10 cellular contexts compared by ENCODE assay signal in genomic region chr20:48025061-48025515, GRCh38.
DNase-seq lines count a peak whose midpoint lies in the region; ATAC-seq and TF ChIP-seq lines count a peak whose summit lies in the region.
"Had no signal": no experiment of that assay in that cellular context is flagged by ENCODE, and none has a peak within 500 bp of the region (broad histone marks: within the 10 kb centered on the region; RNA-seq: fewer than 3 reads in every experiment).

No MANE protein-coding gene starts in this region.

- no CpG with 5 or more reads among the region's 13 CpGs for WGBS in mesendoderm (ENCODE audit: extremely low coverage, insufficient coverage, low lambda C conversion rate)

- H2BK5ac ChIP-seq in mesendoderm (ENCODE audit: low read length) = no peak overlapping the region

- no peaks in the 10 kb centered on the region for H3K79me1 ChIP-seq in mesendoderm (ENCODE audit: low read length)

- no peak overlapping the region for H4K5ac ChIP-seq in mesendoderm (ENCODE audit: low read length)

- H3K27me3 ChIP-seq in MM.1S (replicated peaks; ENCODE audit: insufficient read depth, low read length) (no peaks in the 10 kb centered on the region), mesendoderm (ENCODE audit: insufficient read depth, low read length, poor library complexity) (no peaks in the 10 kb centered on the region)

- no peaks in the 10 kb centered on the region for H3K9me3 ChIP-seq in MM.1S (replicated peaks; ENCODE audit: insufficient read depth, low read length)

- no peaks in the 10 kb centered on the region for H3K9me2 ChIP-seq in MM.1S (replicated peaks; ENCODE audit: insufficient read depth, low read length)

- H2BK15ac ChIP-seq in mesendoderm (replicated peaks; ENCODE audit: low read depth) = no peak overlapping the region

- CTCF ChIA-PET in MCF 10A (lab: Yijun Ruan, JAX) = interaction anchor here (0.6 to 1.8 kb wide), 5 partner anchors 8 to 593 kb away, joined by 3 to 8 read pairs (median 4); no protein-coding TSS in a partner anchor

- no TSS peak for BruUV-seq in MCF 10A (replicated peaks; lab: Mats Ljungman, UMichigan)

- H3K4me3 ChIP-seq in AG09309 (ENCODE audit: control insufficient read depth, low read depth, low read length) = peak overlapping the region; percentile 39
- peak overlapping the region; percentile 52 for H3K4me3 ChIP-seq in MM.1S (ENCODE audit: low read length)
- H3K4me3 ChIP-seq in mesendoderm (ENCODE audit: low read length) = no peak overlapping the region

- H3K4me1 ChIP-seq in MM.1S (ENCODE audit: low read length) (peaks cover 15% of the 10 kb centered on the region), mesendoderm (ENCODE audit: control insufficient read depth, low read depth, low read length) (peaks cover 8% of the 10 kb centered on the region)

- no peak overlapping the region for H3K23ac ChIP-seq in mesendoderm (ENCODE audit: low read length)

- no peaks in the 10 kb centered on the region for H3K27me3 Mint-ChIP-seq in MCF 10A (ENCODE audit: insufficient read depth, unreplicated experiment)

- no peak overlapping the region for H4K8ac ChIP-seq in mesendoderm (ENCODE audit: low read depth, low read length)

- H2AFZ ChIP-seq in MM.1S (ENCODE audit: low read length) = 0 out of 2 replicates have a peak overlapping the region, but pooled peaks have one; percentile 43

- intact Hi-C loops in MCF 10A (cut with micrococcal nuclease) = loop anchor here (2.0 kb wide), 2 partner anchors 238 to 270 kb away; no protein-coding TSS in a partner anchor

- TF ChIP-seq CTCF in AG09309 (IDR thresholded peaks at IDR 0.05; ENCODE audit: control insufficient read depth, insufficient read depth, low read depth, low read length, missing control alignments) (peak; percentile 17), MM.1S (IDR thresholded peaks at IDR 0.05; ENCODE audit: low read length) (no peak), MCF 10A (IDR thresholded peaks at IDR 0.05; ENCODE audit: unreplicated experiment) (no peak)

- H3K27ac Mint-ChIP-seq in MCF 10A (ENCODE audit: low read depth, unreplicated experiment) = peak overlapping the region; percentile 96

- no peaks in the 10 kb centered on the region for H4K20me1 ChIP-seq in MM.1S (ENCODE audit: insufficient read depth, low read length)

- no peak for ATAC-seq in HG02981 (IDR thresholded peaks at IDR 0.05; ENCODE audit: unreplicated experiment)
- ATAC-seq in HG02588 (IDR thresholded peaks at IDR 0.05; ENCODE audit: unreplicated experiment) = no peak

- H3K27ac ChIP-seq in MM.1S (ENCODE audit: low read length) = peak overlapping the region; percentile 29; the same call in 1 of the 2 replicates
- H3K27ac ChIP-seq in mesendoderm (ENCODE audit: low read depth, low read length) = no peak overlapping the region

- peaks cover 7% of the 10 kb centered on the region for H3K9me3 Mint-ChIP-seq in MCF 10A (ENCODE audit: unreplicated experiment)

- H2AK5ac ChIP-seq in mesendoderm (ENCODE audit: low read length) = no peak overlapping the region

- H3K79me2 ChIP-seq in MM.1S (ENCODE audit: low read length) (0 out of 2 replicates have a peak, but pooled peaks cover 5% of the 10 kb centered on the region), mesendoderm (ENCODE audit: control insufficient read depth, insufficient read depth, low read length) (no peaks in the 10 kb centered on the region)

- H3K4me3 Mint-ChIP-seq in MCF 10A (ENCODE audit: unreplicated experiment) = peak overlapping the region; percentile 78

- no peaks in the 10 kb centered on the region for H3K36me3 Mint-ChIP-seq in MCF 10A (ENCODE audit: insufficient read depth, unreplicated experiment)

- no peak overlapping the region for H2BK120ac ChIP-seq in mesendoderm (ENCODE audit: low read depth, low read length)

- DNase-seq in AG09309 (ENCODE audit: low read depth) (peak; percentile 89), MM.1S (peak; percentile 27), MCF 10A (ENCODE audit: unreplicated experiment) (peak; percentile 84), mesendoderm (peak; percentile 51), NCI-H187 treated with DMSO at 0.1 percent for 48 hours (lab: John Stamatoyannopoulos, UW) (no peak), CD1c-positive myeloid dendritic cell (ENCODE audit: extremely low spot score) (no peak)
- DNase-seq: DMS79 treated with DMSO at 0.1 percent for 48 hours; NK-92 treated with Interleukin-12 subunit alpha and Interleukin-12 subunit beta, amount 100 ng/mL, for 24 hours had no signal

- peaks cover 29% of the 10 kb centered on the region for H3K4me1 Mint-ChIP-seq in MCF 10A (ENCODE audit: insufficient read depth, unreplicated experiment)

- H3K36me3 ChIP-seq in MM.1S (replicated peaks; ENCODE audit: insufficient read depth, low read length) = no peaks in the 10 kb centered on the region
- H3K36me3 ChIP-seq in mesendoderm (ENCODE audit: control insufficient read depth, insufficient read depth, low read length) = no peaks in the 10 kb centered on the region

- H3F3A ChIP-seq in MM.1S (ENCODE audit: insufficient read depth, low read length) = no peaks in the 10 kb centered on the region

- H3K9ac ChIP-seq in MM.1S (ENCODE audit: low read length) (peak overlapping the region; percentile 51), mesendoderm (ENCODE audit: low read length) (no peak overlapping the region)

- H3K4me2 ChIP-seq in MM.1S (ENCODE audit: low read depth, low read length) (peak overlapping the region; percentile 28; the same call in 1 of the 2 replicates), mesendoderm (ENCODE audit: low read length) (no peak overlapping the region)

- H3K18ac ChIP-seq in mesendoderm (ENCODE audit: low read length) = no peak overlapping the region

- POLR2A ChIA-PET in MCF 10A (lab: Yijun Ruan, JAX) = interaction anchor here (0.6 to 2.2 kb wide), 11 partner anchors 16 to 285 kb away, joined by 3 to 10 read pairs (median 4); partner anchors contain the start of gene SULF2

- H3K56ac ChIP-seq in mesendoderm (ENCODE audit: low read length) = peak overlapping the region; percentile 74

- H3K4ac ChIP-seq in mesendoderm (ENCODE audit: low read depth, low read length) = no peak overlapping the region

Comparison
In these comparisons a context has a peak if more than half of its experiments do, and no peak if none do; other contexts are left out.
1. DNase-seq: peak in AG09309 (single experiment), MM.1S (single experiment), MCF 10A (single experiment) and mesendoderm (single experiment); none in NCI-H187 treated with DMSO at 0.1 percent for 48 hours (single experiment) and CD1c-positive myeloid dendritic cell (single experiment).